In genomic region chr17:73090396-73091202, GRCh38 we compare ENCODE assay signal across 15 cellular contexts. TPM values are rescaled to one million over a fixed set of nuclear protein-coding genes. Genes with fewer than 3 reads are reported as not detected.
DNase-seq lines count a peak whose midpoint lies in the region; ATAC-seq and TF ChIP-seq lines count a peak whose summit lies in the region.
"Had no signal": no experiment of that assay in that cellular context is flagged by ENCODE, and none has a peak within 500 bp of the region (broad histone marks: within the 10 kb centered on the region; RNA-seq: fewer than 3 reads in every experiment).

No MANE protein-coding gene starts in this region.

- ATAC-seq in sciatic nerve (no peak), left lung (no peak)

- no peak overlapping the region for H3K27ac Mint-ChIP-seq in activated CD4-positive, alpha-beta T cell treated with anti-CD3 and anti-CD28 coated beads, Interleukin-2, amount 10 ng/mL, durations not matched to agents 24 days and 14 days
- H3K27ac Mint-ChIP-seq: IgD-negative memory B cell had no signal

- no peak for DNase-seq in activated CD4-positive, alpha-beta T cell treated with anti-CD3 and anti-CD28 coated beads, Interleukin-2, amount 10 ng/mL, durations not matched to agents 24 days and 14 days
- no peak for DNase-seq in activated CD4-positive, alpha-beta T cell treated with anti-CD3 and anti-CD28 coated beads for 1 hour
- DNase-seq in globus pallidus (ENCODE audit: low spot score) (peak; percentile 71), sciatic nerve (ENCODE audit: low spot score) (peak; percentile 12), AG20443 (ENCODE audit: low spot score) (no peak), left lung (no peak), hippocampal formation (lab: John Stamatoyannopoulos, UW) (no peak)
- DNase-seq: activated CD8-positive, alpha-beta memory T cell treated with anti-CD3 and anti-CD28 coated beads, Interleukin-2, amount 50 U/mL, for 4 hours; NCI-H2081 treated with DMSO at 0.1 percent for 48 hours; Peyer's patch; T-helper 9 cell; uterus had no signal

- H3K4me1 Mint-ChIP-seq in activated CD4-positive, alpha-beta T cell treated with anti-CD3 and anti-CD28 coated beads, Interleukin-2, amount 10 ng/mL, durations not matched to agents 24 days and 14 days: peaks cover 24% of the 10 kb centered on the region

- peak overlapping the region; percentile 9 for H3K4me3 Mint-ChIP-seq in activated CD4-positive, alpha-beta T cell treated with anti-CD3 and anti-CD28 coated beads, Interleukin-2, amount 10 ng/mL, durations not matched to agents 24 days and 14 days

- H3K36me3 ChIP-seq in OCI-LY1 (ENCODE audit: insufficient read depth, low read length) (peaks cover 9% of the 10 kb centered on the region), left lung (peaks cover 0 to 32% of the 10 kb centered on the region in 2 donors)
- H3K36me3 ChIP-seq: cardiac muscle cell, uterus had no signal

- H2AFZ ChIP-seq in OCI-LY1 (ENCODE audit: low read length): no peak overlapping the region

- H3K4me1 ChIP-seq in OCI-LY1 (ENCODE audit: insufficient read depth, low read length, severe bottlenecking): peaks cover 28% of the 10 kb centered on the region
- H3K4me1 ChIP-seq in left lung: peaks cover 4 to 36% of the 10 kb centered on the region in 2 donors

- H3K9me3 Mint-ChIP-seq in activated CD4-positive, alpha-beta T cell treated with anti-CD3 and anti-CD28 coated beads, Interleukin-2, amount 10 ng/mL, durations not matched to agents 24 days and 14 days: no peaks in the 10 kb centered on the region
- H3K9me3 Mint-ChIP-seq: IgD-negative memory B cell had no signal

- H3K79me2 ChIP-seq in OCI-LY1 (ENCODE audit: insufficient read depth, low read length): no peaks in the 10 kb centered on the region

- peak overlapping the region; percentile 18; the same call in 1 of the 2 replicates for H3K4me2 ChIP-seq in OCI-LY1 (ENCODE audit: low read length)

- no peak overlapping the region for H3K9ac ChIP-seq in OCI-LY1 (ENCODE audit: low read length)

- no peak overlapping the region for H3K27ac ChIP-seq in OCI-LY1 (ENCODE audit: low read depth, low read length, poor library complexity, severe bottlenecking)
- H3K27ac ChIP-seq in left lung: no peak overlapping the region
- H3K27ac ChIP-seq: cardiac muscle cell, Peyer's patch, uterus had no signal

- no peaks in the 10 kb centered on the region for H3K9me2 ChIP-seq in OCI-LY1 (ENCODE audit: low read depth, low read length)

- peaks cover 27% of the 10 kb centered on the region for H3K36me3 Mint-ChIP-seq in activated CD4-positive, alpha-beta T cell treated with anti-CD3 and anti-CD28 coated beads, Interleukin-2, amount 10 ng/mL, durations not matched to agents 24 days and 14 days (ENCODE audit: low read depth)

- H3K27me3 ChIP-seq in OCI-LY1 (ENCODE audit: insufficient read depth, low read length): no peaks in the 10 kb centered on the region
- H3K27me3 ChIP-seq in left lung: no peaks in the 10 kb centered on the region
- H3K27me3 ChIP-seq: cardiac muscle cell, Peyer's patch, uterus had no signal

- H3K4me3 ChIP-seq in OCI-LY1 (ENCODE audit: low read depth, low read length, poor library complexity, severe bottlenecking) (no peak overlapping the region), left lung (no peak overlapping the region)
- H3K4me3 ChIP-seq: cardiac muscle cell had no signal

- H3K27me3 Mint-ChIP-seq in activated CD4-positive, alpha-beta T cell treated with anti-CD3 and anti-CD28 coated beads, Interleukin-2, amount 10 ng/mL, durations not matched to agents 24 days and 14 days: peaks cover 9% of the 10 kb centered on the region

- H3K9me3 ChIP-seq in OCI-LY1 (ENCODE audit: low read length) (no peaks in the 10 kb centered on the region), left lung (no peaks in the 10 kb centered on the region)
- H3K9me3 ChIP-seq: Peyer's patch, uterus had no signal

- no peaks in the 10 kb centered on the region for H4K20me1 ChIP-seq in OCI-LY1 (ENCODE audit: insufficient read depth, low read length)

- TF ChIP-seq CTCF in OCI-LY1 (IDR thresholded peaks at IDR 0.05; ENCODE audit: low read length): no peak
- no peak for TF ChIP-seq CTCF in left lung (IDR thresholded peaks at IDR 0.05)

- intact Hi-C loops in activated CD4-positive, alpha-beta T cell treated with anti-CD3 and anti-CD28 coated beads, Interleukin-2, amount 10 ng/mL, durations not matched to agents 24 days and 14 days (cut with micrococcal nuclease): loop anchor here (5.0 kb wide), 2 partner anchors 67 to 228 kb away; no protein-coding TSS in a partner anchor
- intact Hi-C loops in sciatic nerve (cut with DNase I): no loop called here
- intact Hi-C loops in left lung (cut with DNase I): no loop called here

- no peaks in the 10 kb centered on the region for H3F3A ChIP-seq in OCI-LY1 (ENCODE audit: insufficient read depth, low read length)

RNA-seq across cellular contexts. Expression of gene SLC39A11, which starts 1.9 kb away (rescaled TPM):
- 24.6 and 26.1 TPM in 2 replicates for total RNA-seq in activated CD4-positive, alpha-beta T cell treated with anti-CD3 and anti-CD28 coated beads, Interleukin-2, amount 10 ng/mL, durations not matched to agents 24 days and 14 days
- total RNA-seq in sciatic nerve (22.7 TPM), left lung (10 to 100 TPM; 43.4 to 49.0 TPM)

Comparison
In these comparisons a context has a peak if more than half of its experiments do, and no peak if none do; other contexts are left out.
1. DNase-seq: peak in globus pallidus (single experiment) and sciatic nerve (single experiment); none in activated CD4-positive, alpha-beta T cell treated with anti-CD3 and anti-CD28 coated beads, Interleukin-2, amount 10 ng/mL, durations not matched to agents 24 days and 14 days (single experiment), activated CD4-positive, alpha-beta T cell treated with anti-CD3 and anti-CD28 coated beads for 1 hour (single experiment), AG20443 (single experiment), left lung (0 of 2) and hippocampal formation (0 of 2).